ENCODE assay signal across 1 cellular context in the genomic region with DNA sequence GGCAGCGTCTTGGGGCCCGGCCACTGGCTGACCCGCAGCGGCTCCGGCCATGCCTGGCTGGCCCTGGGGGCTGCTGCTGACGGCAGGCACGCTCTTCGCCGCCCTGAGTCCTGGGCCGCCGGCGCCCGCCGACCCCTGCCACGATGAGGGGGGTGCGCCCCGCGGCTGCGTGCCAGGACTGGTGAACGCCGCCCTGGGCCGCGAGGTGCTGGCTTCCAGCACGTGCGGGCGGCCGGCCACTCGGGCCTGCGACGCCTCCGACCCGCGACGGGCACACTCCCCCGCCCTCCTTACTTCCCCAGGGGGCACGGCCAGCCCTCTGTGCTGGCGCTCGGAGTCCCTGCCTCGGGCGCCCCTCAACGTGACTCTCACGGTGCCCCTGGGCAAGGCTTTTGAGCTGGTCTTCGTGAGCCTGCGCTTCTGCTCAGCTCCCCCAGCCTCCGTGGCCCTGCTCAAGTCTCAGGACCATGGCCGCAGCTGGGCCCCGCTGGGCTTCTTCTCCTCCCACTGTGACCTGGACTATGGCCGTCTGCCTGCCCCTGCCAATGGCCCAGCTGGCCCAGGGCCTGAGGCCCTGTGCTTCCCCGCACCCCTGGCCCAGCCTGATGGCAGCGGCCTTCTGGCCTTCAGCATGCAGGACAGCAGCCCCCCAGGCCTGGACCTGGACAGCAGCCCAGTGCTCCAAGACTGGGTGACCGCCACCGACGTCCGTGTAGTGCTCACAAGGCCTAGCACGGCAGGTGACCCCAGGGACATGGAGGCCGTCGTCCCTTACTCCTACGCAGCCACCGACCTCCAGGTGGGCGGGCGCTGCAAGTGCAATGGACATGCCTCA.
TF ChIP-seq lines count a peak whose summit lies in the region.

No MANE protein-coding gene starts in this region.

TF ChIP-seq in K562, 482 proteins besides CTCF, POLR2A, EP300 and RAD21:
- TF ChIP-seq FUS (optimal IDR thresholded peaks at IDR 0.05; ENCODE audit: low read depth, low read length) (peak; percentile 33), HDGF (IDR thresholded peaks at IDR 0.05) (no peak), TCFL5 (CRISPR knock-in tag; conservative IDR thresholded peaks at IDR 0.05) (no peak), DPF2 (IDR thresholded peaks at IDR 0.05) (no peak), ADNP (tag; IDR thresholded peaks at IDR 0.05) (no peak), POLR2G (IDR thresholded peaks at IDR 0.05; ENCODE audit: low read depth, low read length) (peak; percentile 33; the same call in 1 of the 2 replicates), ZNF695 (CRISPR knock-in tag; IDR thresholded peaks at IDR 0.05) (no peak), HNRNPL (IDR thresholded peaks at IDR 0.05; ENCODE audit: low read depth, low read length) (peak; percentile 86; the same call in 1 of the 2 replicates), FIP1L1 (IDR thresholded peaks at IDR 0.05; ENCODE audit: low read depth, low read length, poor library complexity, severe bottlenecking) (no peak), ZEB2 (IDR thresholded peaks at IDR 0.05) (no peak), ZNF583 (CRISPR knock-in tag; IDR thresholded peaks at IDR 0.05) (no peak), PYGO2 (tag; IDR thresholded peaks at IDR 0.05) (no peak), CHD4 (IDR thresholded peaks at IDR 0.05; ENCODE audit: insufficient read depth, insufficient replicate concordance, low read depth, low read length, poor library complexity, severe bottlenecking) (no peak), STAT5B (CRISPR knock-in tag; IDR thresholded peaks at IDR 0.05) (no peak), MECOM (CRISPR knock-in tag; IDR thresholded peaks at IDR 0.05) (no peak), NONO (IDR thresholded peaks at IDR 0.05; ENCODE audit: low read depth in 2 of 2, low read length in 1 of 2) (no peak), POU5F1 (IDR thresholded peaks at IDR 0.05; ENCODE audit: borderline replicate concordance, low read depth, low read length, partially characterized antibody) (no peak), RNF2 (IDR thresholded peaks at IDR 0.05) (no peak)
- TF ChIP-seq, protein P1, sequence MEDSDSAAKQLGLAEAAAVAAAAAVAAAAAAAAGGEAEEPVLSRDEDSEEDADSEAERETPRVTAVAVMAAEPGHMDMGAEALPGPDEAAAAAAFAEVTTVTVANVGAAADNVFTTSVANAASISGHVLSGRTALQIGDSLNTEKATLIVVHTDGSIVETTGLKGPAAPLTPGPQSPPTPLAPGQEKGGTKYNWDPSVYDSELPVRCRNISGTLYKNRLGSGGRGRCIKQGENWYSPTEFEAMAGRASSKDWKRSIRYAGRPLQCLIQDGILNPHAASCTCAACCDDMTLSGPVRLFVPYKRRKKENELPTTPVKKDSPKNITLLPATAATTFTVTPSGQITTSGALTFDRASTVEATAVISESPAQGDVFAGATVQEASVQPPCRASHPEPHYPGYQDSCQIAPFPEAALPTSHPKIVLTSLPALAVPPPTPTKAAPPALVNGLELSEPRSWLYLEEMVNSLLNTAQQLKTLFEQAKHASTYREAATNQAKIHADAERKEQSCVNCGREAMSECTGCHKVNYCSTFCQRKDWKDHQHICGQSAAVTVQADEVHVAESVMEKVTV (CRISPR knock-in tag; IDR thresholded peaks at IDR 0.05), result no peak
- TF ChIP-seq, protein P2, sequence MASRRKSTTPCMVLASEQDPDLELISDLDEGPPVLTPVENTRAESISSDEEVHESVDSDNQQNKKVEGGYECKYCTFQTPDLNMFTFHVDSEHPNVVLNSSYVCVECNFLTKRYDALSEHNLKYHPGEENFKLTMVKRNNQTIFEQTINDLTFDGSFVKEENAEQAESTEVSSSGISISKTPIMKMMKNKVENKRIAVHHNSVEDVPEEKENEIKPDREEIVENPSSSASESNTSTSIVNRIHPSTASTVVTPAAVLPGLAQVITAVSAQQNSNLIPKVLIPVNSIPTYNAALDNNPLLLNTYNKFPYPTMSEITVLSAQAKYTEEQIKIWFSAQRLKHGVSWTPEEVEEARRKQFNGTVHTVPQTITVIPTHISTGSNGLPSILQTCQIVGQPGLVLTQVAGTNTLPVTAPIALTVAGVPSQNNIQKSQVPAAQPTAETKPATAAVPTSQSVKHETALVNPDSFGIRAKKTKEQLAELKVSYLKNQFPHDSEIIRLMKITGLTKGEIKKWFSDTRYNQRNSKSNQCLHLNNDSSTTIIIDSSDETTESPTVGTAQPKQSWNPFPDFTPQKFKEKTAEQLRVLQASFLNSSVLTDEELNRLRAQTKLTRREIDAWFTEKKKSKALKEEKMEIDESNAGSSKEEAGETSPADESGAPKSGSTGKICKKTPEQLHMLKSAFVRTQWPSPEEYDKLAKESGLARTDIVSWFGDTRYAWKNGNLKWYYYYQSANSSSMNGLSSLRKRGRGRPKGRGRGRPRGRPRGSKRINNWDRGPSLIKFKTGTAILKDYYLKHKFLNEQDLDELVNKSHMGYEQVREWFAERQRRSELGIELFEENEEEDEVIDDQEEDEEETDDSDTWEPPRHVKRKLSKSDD (conservative IDR thresholded peaks at IDR 0.05; ENCODE audit: low read length), result no peak
- TF ChIP-seq, protein P3, sequence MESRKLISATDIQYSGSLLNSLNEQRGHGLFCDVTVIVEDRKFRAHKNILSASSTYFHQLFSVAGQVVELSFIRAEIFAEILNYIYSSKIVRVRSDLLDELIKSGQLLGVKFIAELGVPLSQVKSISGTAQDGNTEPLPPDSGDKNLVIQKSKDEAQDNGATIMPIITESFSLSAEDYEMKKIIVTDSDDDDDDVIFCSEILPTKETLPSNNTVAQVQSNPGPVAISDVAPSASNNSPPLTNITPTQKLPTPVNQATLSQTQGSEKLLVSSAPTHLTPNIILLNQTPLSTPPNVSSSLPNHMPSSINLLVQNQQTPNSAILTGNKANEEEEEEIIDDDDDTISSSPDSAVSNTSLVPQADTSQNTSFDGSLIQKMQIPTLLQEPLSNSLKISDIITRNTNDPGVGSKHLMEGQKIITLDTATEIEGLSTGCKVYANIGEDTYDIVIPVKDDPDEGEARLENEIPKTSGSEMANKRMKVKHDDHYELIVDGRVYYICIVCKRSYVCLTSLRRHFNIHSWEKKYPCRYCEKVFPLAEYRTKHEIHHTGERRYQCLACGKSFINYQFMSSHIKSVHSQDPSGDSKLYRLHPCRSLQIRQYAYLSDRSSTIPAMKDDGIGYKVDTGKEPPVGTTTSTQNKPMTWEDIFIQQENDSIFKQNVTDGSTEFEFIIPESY (CRISPR knock-in tag; IDR thresholded peaks at IDR 0.05), result peak; percentile 87
- TF ChIP-seq, protein P4, sequence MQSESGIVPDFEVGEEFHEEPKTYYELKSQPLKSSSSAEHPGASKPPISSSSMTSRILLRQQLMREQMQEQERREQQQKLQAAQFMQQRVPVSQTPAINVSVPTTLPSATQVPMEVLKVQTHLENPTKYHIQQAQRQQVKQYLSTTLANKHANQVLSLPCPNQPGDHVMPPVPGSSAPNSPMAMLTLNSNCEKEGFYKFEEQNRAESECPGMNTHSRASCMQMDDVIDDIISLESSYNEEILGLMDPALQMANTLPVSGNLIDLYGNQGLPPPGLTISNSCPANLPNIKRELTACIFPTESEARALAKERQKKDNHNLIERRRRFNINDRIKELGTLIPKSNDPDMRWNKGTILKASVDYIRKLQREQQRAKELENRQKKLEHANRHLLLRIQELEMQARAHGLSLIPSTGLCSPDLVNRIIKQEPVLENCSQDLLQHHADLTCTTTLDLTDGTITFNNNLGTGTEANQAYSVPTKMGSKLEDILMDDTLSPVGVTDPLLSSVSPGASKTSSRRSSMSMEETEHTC (IDR thresholded peaks at IDR 0.05), result no peak
- TF ChIP-seq, protein P5, sequence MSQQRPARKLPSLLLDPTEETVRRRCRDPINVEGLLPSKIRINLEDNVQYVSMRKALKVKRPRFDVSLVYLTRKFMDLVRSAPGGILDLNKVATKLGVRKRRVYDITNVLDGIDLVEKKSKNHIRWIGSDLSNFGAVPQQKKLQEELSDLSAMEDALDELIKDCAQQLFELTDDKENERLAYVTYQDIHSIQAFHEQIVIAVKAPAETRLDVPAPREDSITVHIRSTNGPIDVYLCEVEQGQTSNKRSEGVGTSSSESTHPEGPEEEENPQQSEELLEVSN (IDR thresholded peaks at IDR 0.05; ENCODE audit: borderline replicate concordance in 1 of 2, extremely low read depth in 1 of 2, insufficient read depth in 1 of 2, insufficient read length in 1 of 2, low read depth in 1 of 2, low read length in 1 of 2, poor library complexity in 1 of 2, severe bottlenecking in 1 of 2), result peak in 1 of 2 experiments; percentile 5
- TF ChIP-seq, protein P6, sequence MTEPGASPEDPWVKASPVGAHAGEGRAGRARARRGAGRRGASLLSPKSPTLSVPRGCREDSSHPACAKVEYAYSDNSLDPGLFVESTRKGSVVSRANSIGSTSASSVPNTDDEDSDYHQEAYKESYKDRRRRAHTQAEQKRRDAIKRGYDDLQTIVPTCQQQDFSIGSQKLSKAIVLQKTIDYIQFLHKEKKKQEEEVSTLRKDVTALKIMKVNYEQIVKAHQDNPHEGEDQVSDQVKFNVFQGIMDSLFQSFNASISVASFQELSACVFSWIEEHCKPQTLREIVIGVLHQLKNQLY (CRISPR knock-in tag; conservative IDR thresholded peaks at IDR 0.05), result no peak
